Comparison of ENCODE assay signal across 14 cellular contexts in genomic region chr7:148481147-148481526, GRCh38.
DNase-seq lines count a peak whose midpoint lies in the region; ATAC-seq and TF ChIP-seq lines count a peak whose summit lies in the region.
"Had no signal": no experiment of that assay in that cellular context is flagged by ENCODE, and none has a peak within 500 bp of the region (broad histone marks: within the 10 kb centered on the region; RNA-seq: fewer than 3 reads in every experiment).

No MANE protein-coding gene starts in this region.

- H3K36me3 ChIP-seq in BLaER1 (no peaks in the 10 kb centered on the region), liver (ENCODE audit: control insufficient read depth in 4 of 4, insufficient read depth in 3 of 4, low read depth in 1 of 4, low read length in 3 of 4) (no peaks in the 10 kb centered on the region), trophoblast cell (ENCODE audit: control insufficient read depth in 1 of 2, insufficient read depth in 2 of 2, low read length in 2 of 2) (no peaks in the 10 kb centered on the region), SJCRH30 (no peaks in the 10 kb centered on the region)
- H3K36me3 ChIP-seq: MG63 had no signal

- H3K9me3 Mint-ChIP-seq in activated T-helper 17 cell treated with anti-CD3 and anti-CD28 coated beads, Interleukin-2, amount 50 U/mL, for 72 hours: no peaks in the 10 kb centered on the region
- no peaks in the 10 kb centered on the region for H3K9me3 Mint-ChIP-seq in activated T-cell treated with anti-CD3 and anti-CD28 coated beads, Interleukin-2, amount 50 U/mL, for 4 hours
- H3K9me3 Mint-ChIP-seq: GM23338 had no signal

- H4K8ac ChIP-seq in trophoblast cell (ENCODE audit: low read depth, low read length): no peak overlapping the region

- H3K9ac ChIP-seq in BLaER1: no peak overlapping the region
- peak overlapping the region in 1 of 2 donors; percentile 52 for H3K9ac ChIP-seq in liver (ENCODE audit: low read depth in 1 of 2, low read length in 2 of 2)
- H3K9ac ChIP-seq in trophoblast cell (ENCODE audit: low read length): no peak overlapping the region
- H3K9ac ChIP-seq: KMS-11 had no signal

- H2AK5ac ChIP-seq in trophoblast cell (ENCODE audit: low read length): no peak overlapping the region

- no peak overlapping the region for H3K18ac ChIP-seq in trophoblast cell (ENCODE audit: low read length)

- no peak overlapping the region for H3K23ac ChIP-seq in trophoblast cell (ENCODE audit: low read length)

- H3K4me3 Mint-ChIP-seq in activated T-helper 17 cell treated with anti-CD3 and anti-CD28 coated beads, Interleukin-2, amount 50 U/mL, for 72 hours: no peak overlapping the region
- no peak overlapping the region for H3K4me3 Mint-ChIP-seq in activated T-cell treated with anti-CD3 and anti-CD28 coated beads, Interleukin-2, amount 50 U/mL, for 4 hours
- H3K4me3 Mint-ChIP-seq: GM23338 had no signal

- no peak for TF ChIP-seq CTCF in liver (IDR thresholded peaks at IDR 0.05; ENCODE audit: low read depth, low read length, missing input control)

- no peak overlapping the region for H2BK120ac ChIP-seq in trophoblast cell (ENCODE audit: insufficient read depth, low read length, poor library complexity)

- H3K79me2 ChIP-seq in trophoblast cell (ENCODE audit: control insufficient read depth, insufficient read depth, low read length, poor library complexity): no peaks in the 10 kb centered on the region

- H3K79me1 ChIP-seq in trophoblast cell (ENCODE audit: low read length): no peaks in the 10 kb centered on the region

- 21% methylated on average over 3 of the region's 3 CpGs for WGBS in liver
- WGBS in trophoblast cell (ENCODE audit: extremely low coverage, insufficient coverage, insufficient read length): no CpG with 5 or more reads among the region's 3 CpGs

- H3K4me3 ChIP-seq in BLaER1 (no peak overlapping the region), liver (ENCODE audit: low read depth in 1 of 3, low read length in 3 of 3) (peak overlapping the region in 2 of 3 donors; percentile 15 to 35), trophoblast cell (ENCODE audit: low read depth, low read length) (no peak overlapping the region), SJCRH30 (no peak overlapping the region)
- H3K4me3 ChIP-seq: GM23338, MG63 had no signal

- TF ChIP-seq RAD21 in liver (IDR thresholded peaks at IDR 0.05): peak in 1 of 2 donors; percentile 37

- no peak overlapping the region for H3K14ac ChIP-seq in trophoblast cell (ENCODE audit: low read length)

- no peak for DNase-seq in trophoblast cell
- DNase-seq in activated T-cell treated with anti-CD3 and anti-CD28 coated beads, Interleukin-2, amount 50 U/mL, for 4 hours: no peak
- DNase-seq in globus pallidus (ENCODE audit: low spot score): no peak
- no peak for DNase-seq in DMS79 (lab: John Stamatoyannopoulos, UW)
- no peak for DNase-seq in SJCRH30
- DNase-seq: MG63, NCI-H1092 treated with DMSO at 0.1 percent for 48 hours had no signal

- H3K9me3 ChIP-seq in BLaER1 (no peaks in the 10 kb centered on the region), liver (ENCODE audit: control insufficient read depth in 4 of 4, low read length in 3 of 4) (no peaks in the 10 kb centered on the region), trophoblast cell (ENCODE audit: insufficient read depth, low read depth, low read length) (no peaks in the 10 kb centered on the region), SJCRH30 (replicated peaks) (no peaks in the 10 kb centered on the region)
- H3K9me3 ChIP-seq: MG63 had no signal

- H3K4ac ChIP-seq in trophoblast cell (ENCODE audit: low read depth, low read length): no peak overlapping the region

- H2BK12ac ChIP-seq in trophoblast cell (ENCODE audit: low read length): no peak overlapping the region

- H3K27ac ChIP-seq in BLaER1 (no peak overlapping the region), liver (ENCODE audit: low read depth in 1 of 2, low read length in 2 of 2) (peak overlapping the region; percentile 45 to 53), trophoblast cell (ENCODE audit: low read depth, low read length) (no peak overlapping the region), SJCRH30 (no peak overlapping the region)
- H3K27ac ChIP-seq: KMS-11 had no signal

- H2AFZ ChIP-seq in trophoblast cell (ENCODE audit: insufficient read depth, low read length, poor library complexity): no peak overlapping the region
- H2AFZ ChIP-seq: GM23338 had no signal

- H3K27me3 ChIP-seq in BLaER1 (no peaks in the 10 kb centered on the region), liver (ENCODE audit: control insufficient read depth in 4 of 4, insufficient read depth in 4 of 4, low read length in 3 of 4) (no peaks in the 10 kb centered on the region), trophoblast cell (ENCODE audit: insufficient read depth, low read length) (no peaks in the 10 kb centered on the region), SJCRH30 (peaks cover 26% of the 10 kb centered on the region)
- H3K27me3 ChIP-seq: MG63 had no signal

- no peak overlapping the region for H2BK5ac ChIP-seq in trophoblast cell (ENCODE audit: low read depth, low read length, poor library complexity)

- H3K4me1 ChIP-seq in BLaER1 (peaks cover 17% of the 10 kb centered on the region), liver (ENCODE audit: control insufficient read depth in 4 of 4, insufficient read depth in 4 of 4, low read length in 3 of 4) (peaks cover 3 to 22% (median 13%) of the 10 kb centered on the region in 4 donors), trophoblast cell (ENCODE audit: control insufficient read depth in 1 of 2, insufficient read depth in 2 of 2, low read length in 2 of 2) (peaks cover 11 to 16% of the 10 kb centered on the region in 2 experiments), SJCRH30 (no peaks in the 10 kb centered on the region)

- H4K20me1 ChIP-seq in BLaER1: no peaks in the 10 kb centered on the region

- peak overlapping the region; percentile 45 for H3K27ac Mint-ChIP-seq in activated T-helper 17 cell treated with anti-CD3 and anti-CD28 coated beads, Interleukin-2, amount 50 U/mL, for 72 hours
- H3K27ac Mint-ChIP-seq: GM23338 had no signal

- H4K91ac ChIP-seq in trophoblast cell (ENCODE audit: low read depth, low read length): peak overlapping the region; percentile 68

- H3K4me1 Mint-ChIP-seq in activated T-helper 17 cell treated with anti-CD3 and anti-CD28 coated beads, Interleukin-2, amount 50 U/mL, for 72 hours: peaks cover 7% of the 10 kb centered on the region
- H3K4me1 Mint-ChIP-seq in activated T-cell treated with anti-CD3 and anti-CD28 coated beads, Interleukin-2, amount 50 U/mL, for 4 hours (ENCODE audit: low read depth): peaks cover 4% of the 10 kb centered on the region

- H3K4me2 ChIP-seq in BLaER1 (peak overlapping the region; percentile 16), trophoblast cell (ENCODE audit: low read length) (no peak overlapping the region)
- H3K4me2 ChIP-seq: GM23338, KMS-11 had no signal

- H4K12ac ChIP-seq in trophoblast cell (ENCODE audit: low read depth, low read length): no peak overlapping the region

- H3K36me3 Mint-ChIP-seq in activated T-helper 17 cell treated with anti-CD3 and anti-CD28 coated beads, Interleukin-2, amount 50 U/mL, for 72 hours (ENCODE audit: low read depth): no peaks in the 10 kb centered on the region
- H3K36me3 Mint-ChIP-seq in activated T-cell treated with anti-CD3 and anti-CD28 coated beads, Interleukin-2, amount 50 U/mL, for 4 hours (ENCODE audit: insufficient read depth): no peaks in the 10 kb centered on the region

- no peak for ATAC-seq in activated T-helper 17 cell treated with anti-CD3 and anti-CD28 coated beads, Interleukin-2, amount 50 U/mL, for 72 hours (replicated peaks)
- ATAC-seq in activated T-cell treated with anti-CD3 and anti-CD28 coated beads, Interleukin-2, amount 50 U/mL, for 4 hours: no peak
- ATAC-seq: GM23338, HCT116, Panc1 had no signal

- H3K27me3 Mint-ChIP-seq in activated T-helper 17 cell treated with anti-CD3 and anti-CD28 coated beads, Interleukin-2, amount 50 U/mL, for 72 hours: peaks cover 11% of the 10 kb centered on the region
- peaks cover 2% of the 10 kb centered on the region for H3K27me3 Mint-ChIP-seq in activated T-cell treated with anti-CD3 and anti-CD28 coated beads, Interleukin-2, amount 50 U/mL, for 4 hours (ENCODE audit: low read depth)

TF ChIP-seq in liver, 16 proteins besides CTCF, POLR2A, EP300 and RAD21 (continues in another document):
- TF ChIP-seq ATF3 (IDR thresholded peaks at IDR 0.05) (no peak), ZBTB33 (IDR thresholded peaks at IDR 0.05) (peak; percentile 79)

Comparison
In these comparisons a context has a peak if more than half of its experiments do, and no peak if none do; other contexts are left out.
1. H3K27ac ChIP-seq: peak in liver (2 of 2); none in BLaER1 (single experiment), trophoblast cell (single experiment) and SJCRH30 (single experiment).
2. H3K4me3 ChIP-seq: peak in liver (2 of 3); none in BLaER1 (single experiment), trophoblast cell (single experiment) and SJCRH30 (single experiment).